In genomic region chr6:43645613-43645964, GRCh38 we compare ENCODE assay signal across 8 cellular contexts. TPM values are rescaled to one million over a fixed set of nuclear protein-coding genes. Genes with fewer than 3 reads are reported as not detected.
A peak's percentile ranks its signal among the peaks of the same experiment; 100 is the strongest.
DNase-seq lines count a peak whose midpoint lies in the region; ATAC-seq and TF ChIP-seq lines count a peak whose summit lies in the region.

No MANE protein-coding gene starts in this region.

- H3K4me1 ChIP-seq in hepatocyte (ENCODE audit: insufficient read depth) (peaks cover 4% of the 10 kb centered on the region), skeletal muscle tissue (ENCODE audit: control insufficient read depth in 3 of 3, insufficient read depth in 3 of 3, low read length in 3 of 3) (peaks cover 3 to 14% (median 5%) of the 10 kb centered on the region in 3 donors), PC-9 (replicated peaks; ENCODE audit: insufficient read depth) (no peaks in the 10 kb centered on the region)

- no peaks in the 10 kb centered on the region for H3F3A ChIP-seq in PC-9 (ENCODE audit: insufficient read depth, low read depth)

- H3K9me3 ChIP-seq in hepatocyte (ENCODE audit: low read depth) (no peaks in the 10 kb centered on the region), skeletal muscle tissue (ENCODE audit: control insufficient read depth in 3 of 3, low read length in 3 of 3) (no peaks in the 10 kb centered on the region), PC-9 (ENCODE audit: insufficient read depth, low read depth) (no peaks in the 10 kb centered on the region)

- POLR2A ChIA-PET in PC-9 (lab: Charles Lee; ENCODE audit: unreplicated experiment), result no interaction called here

- CTCF ChIA-PET in PC-9 (lab: Charles Lee), result no interaction called here

- peak overlapping the region; percentile 61 for H3K27ac ChIP-seq in hepatocyte
- H3K27ac ChIP-seq in skeletal muscle tissue (ENCODE audit: low read depth, low read length), result no peak overlapping the region
- no peak overlapping the region for H3K27ac ChIP-seq in PC-9

- DNase-seq in H7 (no peak), hepatocyte (ENCODE audit: low spot score) (no peak), SKM-1 treated with dmso at 0.1 percent for 144 hours (lab: John Stamatoyannopoulos, UW; ENCODE audit: unreplicated experiment) (no peak), NCI-H748 (lab: John Stamatoyannopoulos, UW; ENCODE audit: unreplicated experiment) (no peak), medulla oblongata (ENCODE audit: extremely low spot score) (no peak), PC-9 (no peak)
- no peak for DNase-seq in activated naive CD4-positive, alpha-beta T cell treated with anti-CD3 and anti-CD28 coated beads, Interleukin-2, amount 50 U/mL, for 72 hours (ENCODE audit: low spot score in 2 of 2)

- H3K36me3 ChIP-seq in H7 (replicated peaks; ENCODE audit: control insufficient read depth, insufficient read depth, low read length), result no peaks in the 10 kb centered on the region; the same call in 1 of the 2 replicates
- no peaks in the 10 kb centered on the region for H3K36me3 ChIP-seq in hepatocyte (replicated peaks; ENCODE audit: insufficient read depth, low read depth)
- peaks cover 8 to 13% (median 10%) of the 10 kb centered on the region in 3 donors for H3K36me3 ChIP-seq in skeletal muscle tissue (ENCODE audit: control insufficient read depth in 3 of 3, insufficient read depth in 3 of 3, low read length in 3 of 3)
- H3K36me3 ChIP-seq in PC-9 (ENCODE audit: low read depth), result no peaks in the 10 kb centered on the region

- intact Hi-C loops in PC-9 (cut with micrococcal nuclease; ENCODE audit: unreplicated experiment), result no loop called here

- no TSS peak for BruUV-seq in PC-9 (replicated peaks; lab: Mats Ljungman, UMichigan)

- ATAC-seq in activated naive CD4-positive, alpha-beta T cell treated with anti-CD3 and anti-CD28 coated beads, Interleukin-2, amount 50 U/mL, for 72 hours, result peak; percentile 10 to 32

- peak overlapping the region in 1 of 2 donors; percentile 94 for H3K27ac Mint-ChIP-seq in activated naive CD4-positive, alpha-beta T cell treated with anti-CD3 and anti-CD28 coated beads, Interleukin-2, amount 50 U/mL, for 72 hours

- H3K36me3 Mint-ChIP-seq in activated naive CD4-positive, alpha-beta T cell treated with anti-CD3 and anti-CD28 coated beads, Interleukin-2, amount 50 U/mL, for 72 hours, result peaks cover 0 to 7% of the 10 kb centered on the region in 2 donors

- peaks cover 10% of the 10 kb centered on the region for H3K79me2 ChIP-seq in hepatocyte
- H3K79me2 ChIP-seq in PC-9 (ENCODE audit: low read depth), result no peaks in the 10 kb centered on the region; the same call in 1 of the 2 replicates

- WGBS in hepatocyte (ENCODE audit: low lambda C conversion rate, missing lambda C conversion rate), result 18% methylated on average over 9 of the region's 9 CpGs

- TF ChIP-seq CTCF in hepatocyte (IDR thresholded peaks at IDR 0.05; ENCODE audit: poor library complexity), result no peak
- TF ChIP-seq CTCF in PC-9 (conservative IDR thresholded peaks at IDR 0.05), result no peak

- no peaks in the 10 kb centered on the region for H3K9me3 Mint-ChIP-seq in activated naive CD4-positive, alpha-beta T cell treated with anti-CD3 and anti-CD28 coated beads, Interleukin-2, amount 50 U/mL, for 72 hours

- H4K20me1 ChIP-seq in hepatocyte (ENCODE audit: insufficient read depth, poor library complexity, severe bottlenecking), result no peaks in the 10 kb centered on the region
- peaks cover 7% of the 10 kb centered on the region; the same call in 1 of the 2 replicates for H4K20me1 ChIP-seq in PC-9 (ENCODE audit: insufficient read depth)

- H3K9ac ChIP-seq in skeletal muscle tissue (ENCODE audit: low read depth in 1 of 3, low read length in 3 of 3), result peak overlapping the region; percentile 32 to 62 (median 33)

- H3K27me3 ChIP-seq in H7 (ENCODE audit: control insufficient read depth, insufficient read depth, low read length) (no peaks in the 10 kb centered on the region), hepatocyte (no peaks in the 10 kb centered on the region), skeletal muscle tissue (ENCODE audit: control insufficient read depth in 3 of 3, insufficient read depth in 3 of 3, low read length in 3 of 3) (no peaks in the 10 kb centered on the region), PC-9 (ENCODE audit: insufficient read depth, low read depth) (no peaks in the 10 kb centered on the region)

- H3K4me3 ChIP-seq in H7 (ENCODE audit: insufficient read depth, low read depth, low read length) (peak overlapping the region; percentile 69), hepatocyte (peak overlapping the region; percentile 23), skeletal muscle tissue (ENCODE audit: low read length in 3 of 3) (peak overlapping the region; percentile 49 to 65 (median 65)), PC-9 (no peak overlapping the region)

- H3K9me2 ChIP-seq in hepatocyte (replicated peaks; ENCODE audit: insufficient read depth), result no peaks in the 10 kb centered on the region
- H3K9me2 ChIP-seq in PC-9 (ENCODE audit: insufficient read depth), result no peaks in the 10 kb centered on the region

- H2AFZ ChIP-seq in hepatocyte (peak overlapping the region; percentile 94), PC-9 (no peak overlapping the region)

- H3K4me2 ChIP-seq in hepatocyte (peak overlapping the region; percentile 88), PC-9 (no peak overlapping the region)

RNA-seq across cellular contexts. Expression of gene RSPH9, which starts 0.8 kb away (rescaled TPM):
- total RNA-seq in H7 (2014; rRNA removed; shearing (Covaris generic)), result 0.07 TPM in 1 of 2 replicates, not detected in the other
- under 1 TPM; 0.09 to 0.21 TPM for total RNA-seq in activated naive CD4-positive, alpha-beta T cell treated with anti-CD3 and anti-CD28 coated beads, Interleukin-2, amount 50 U/mL, for 72 hours
- total RNA-seq in hepatocyte, result 0.08 and 0.73 TPM in 2 replicates
- polyA plus RNA-seq in hepatocyte, result 1.8 and 2.8 TPM in 2 replicates
- 0.52 TPM for total RNA-seq in skeletal muscle tissue
- not detected in 2 replicates for total RNA-seq in PC-9 (2021)

RNA-seq across cellular contexts. Expression of gene MAD2L1BP, which starts 9.9 kb away (rescaled TPM):
- total RNA-seq in H7 (2014; rRNA removed; shearing (Covaris generic)), result 40.0 and 46.5 TPM in 2 replicates
- total RNA-seq in activated naive CD4-positive, alpha-beta T cell treated with anti-CD3 and anti-CD28 coated beads, Interleukin-2, amount 50 U/mL, for 72 hours, result 10 to 100 TPM; 38.4 to 38.7 TPM
- total RNA-seq in hepatocyte (36.3 and 47.6 TPM in 2 replicates), skeletal muscle tissue (25.1 TPM), PC-9 (2021) (23.6 and 25.7 TPM in 2 replicates)
- 32.1 and 43.8 TPM in 2 replicates for polyA plus RNA-seq in hepatocyte

RNA-seq across cellular contexts. Expression of gene GTPBP2, which starts 16.5 kb away (rescaled TPM):
- total RNA-seq in H7 (2014; rRNA removed; shearing (Covaris generic)), result 59.0 and 64.2 TPM in 2 replicates
- 10 to 100 TPM; 84.1 to 85.8 TPM for total RNA-seq in activated naive CD4-positive, alpha-beta T cell treated with anti-CD3 and anti-CD28 coated beads, Interleukin-2, amount 50 U/mL, for 72 hours
- total RNA-seq in hepatocyte (42.9 and 59.5 TPM in 2 replicates), skeletal muscle tissue (30.8 TPM), PC-9 (2021) (70.8 and 89.4 TPM in 2 replicates)
- 21.9 and 28.7 TPM in 2 replicates for polyA plus RNA-seq in hepatocyte

RNA-seq across cellular contexts. Expression of gene MRPS18A, which starts 42.0 kb away (rescaled TPM):
- 77.3 and 102 TPM in 2 replicates for total RNA-seq in H7 (2014; rRNA removed; shearing (Covaris generic))
- 10 to 100 TPM; 37.8 to 51.5 TPM for total RNA-seq in activated naive CD4-positive, alpha-beta T cell treated with anti-CD3 and anti-CD28 coated beads, Interleukin-2, amount 50 U/mL, for 72 hours
- total RNA-seq in hepatocyte (46.1 and 53.1 TPM in 2 replicates), skeletal muscle tissue (44.4 TPM), PC-9 (2021) (49.1 and 54.8 TPM in 2 replicates)
- 68.8 and 71.1 TPM in 2 replicates for polyA plus RNA-seq in hepatocyte
